Comparison of ENCODE assay signal across 1 cellular context in the genomic region with DNA sequence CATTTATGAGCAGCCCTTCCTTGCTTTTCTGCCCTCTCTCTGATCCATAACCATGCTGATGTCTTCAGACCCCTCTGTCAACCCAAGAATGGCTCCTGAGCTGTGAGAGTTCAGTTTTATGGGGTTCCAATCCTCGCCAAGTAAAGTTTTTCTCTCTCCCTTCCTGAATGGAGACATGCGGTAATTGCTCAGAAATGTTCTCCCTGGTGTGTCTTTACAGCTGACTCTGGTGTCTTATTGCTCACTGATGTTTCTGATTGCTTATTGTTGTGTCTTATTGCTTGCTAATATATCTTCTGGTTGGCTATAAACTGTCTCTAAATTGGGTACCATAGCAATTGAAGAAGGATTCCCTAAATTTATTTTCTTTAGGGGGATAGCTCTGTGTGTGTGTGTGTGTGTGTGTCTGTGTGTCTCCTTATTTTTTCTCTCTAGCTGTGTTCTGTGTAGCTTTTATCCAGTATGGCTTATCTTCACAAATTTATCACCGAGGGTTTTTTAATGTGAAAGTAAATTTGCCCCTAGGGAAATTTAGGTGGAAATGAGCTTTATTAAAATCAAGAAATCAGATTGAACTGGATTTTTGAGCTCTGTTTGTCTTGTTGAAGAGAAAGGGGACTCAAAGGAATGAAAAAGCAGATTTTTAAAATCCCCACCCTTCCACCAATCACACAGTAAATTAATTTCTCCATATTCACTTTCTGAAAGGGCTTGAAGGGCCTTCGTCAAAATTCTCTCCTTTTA.
TF ChIP-seq lines count a peak whose summit lies in the region.

No MANE protein-coding gene starts in this region.

TF ChIP-seq in SK-N-SH treated with all-trans-retinoic acid at 6 μM for 48 hours, 23 proteins besides CTCF, POLR2A, EP300 and RAD21 (continued from another document):
- TF ChIP-seq, protein P1, sequence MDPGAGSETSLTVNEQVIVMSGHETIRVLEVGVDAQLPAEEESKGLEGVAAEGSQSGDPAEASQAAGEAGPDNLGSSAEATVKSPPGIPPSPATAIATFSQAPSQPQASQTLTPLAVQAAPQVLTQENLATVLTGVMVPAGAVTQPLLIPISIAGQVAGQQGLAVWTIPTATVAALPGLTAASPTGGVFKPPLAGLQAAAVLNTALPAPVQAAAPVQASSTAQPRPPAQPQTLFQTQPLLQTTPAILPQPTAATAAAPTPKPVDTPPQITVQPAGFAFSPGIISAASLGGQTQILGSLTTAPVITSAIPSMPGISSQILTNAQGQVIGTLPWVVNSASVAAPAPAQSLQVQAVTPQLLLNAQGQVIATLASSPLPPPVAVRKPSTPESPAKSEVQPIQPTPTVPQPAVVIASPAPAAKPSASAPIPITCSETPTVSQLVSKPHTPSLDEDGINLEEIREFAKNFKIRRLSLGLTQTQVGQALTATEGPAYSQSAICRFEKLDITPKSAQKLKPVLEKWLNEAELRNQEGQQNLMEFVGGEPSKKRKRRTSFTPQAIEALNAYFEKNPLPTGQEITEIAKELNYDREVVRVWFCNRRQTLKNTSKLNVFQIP (CRISPR knock-in tag; IDR thresholded peaks at IDR 0.05; ENCODE audit: borderline replicate concordance, low read depth), result no peak
- no peak for TF ChIP-seq SNAI2 (CRISPR knock-in tag; IDR thresholded peaks at IDR 0.05)
- no peak for TF ChIP-seq TCF4 (CRISPR knock-in tag; IDR thresholded peaks at IDR 0.05; ENCODE audit: borderline replicate concordance)
- TF ChIP-seq ZFP3 (CRISPR knock-in tag; IDR thresholded peaks at IDR 0.05), result no peak
- no peak for TF ChIP-seq ISL1 (CRISPR knock-in tag; IDR thresholded peaks at IDR 0.05)
- TF ChIP-seq ESRRG (CRISPR knock-in tag; IDR thresholded peaks at IDR 0.05), result no peak
- TF ChIP-seq, protein P2, sequence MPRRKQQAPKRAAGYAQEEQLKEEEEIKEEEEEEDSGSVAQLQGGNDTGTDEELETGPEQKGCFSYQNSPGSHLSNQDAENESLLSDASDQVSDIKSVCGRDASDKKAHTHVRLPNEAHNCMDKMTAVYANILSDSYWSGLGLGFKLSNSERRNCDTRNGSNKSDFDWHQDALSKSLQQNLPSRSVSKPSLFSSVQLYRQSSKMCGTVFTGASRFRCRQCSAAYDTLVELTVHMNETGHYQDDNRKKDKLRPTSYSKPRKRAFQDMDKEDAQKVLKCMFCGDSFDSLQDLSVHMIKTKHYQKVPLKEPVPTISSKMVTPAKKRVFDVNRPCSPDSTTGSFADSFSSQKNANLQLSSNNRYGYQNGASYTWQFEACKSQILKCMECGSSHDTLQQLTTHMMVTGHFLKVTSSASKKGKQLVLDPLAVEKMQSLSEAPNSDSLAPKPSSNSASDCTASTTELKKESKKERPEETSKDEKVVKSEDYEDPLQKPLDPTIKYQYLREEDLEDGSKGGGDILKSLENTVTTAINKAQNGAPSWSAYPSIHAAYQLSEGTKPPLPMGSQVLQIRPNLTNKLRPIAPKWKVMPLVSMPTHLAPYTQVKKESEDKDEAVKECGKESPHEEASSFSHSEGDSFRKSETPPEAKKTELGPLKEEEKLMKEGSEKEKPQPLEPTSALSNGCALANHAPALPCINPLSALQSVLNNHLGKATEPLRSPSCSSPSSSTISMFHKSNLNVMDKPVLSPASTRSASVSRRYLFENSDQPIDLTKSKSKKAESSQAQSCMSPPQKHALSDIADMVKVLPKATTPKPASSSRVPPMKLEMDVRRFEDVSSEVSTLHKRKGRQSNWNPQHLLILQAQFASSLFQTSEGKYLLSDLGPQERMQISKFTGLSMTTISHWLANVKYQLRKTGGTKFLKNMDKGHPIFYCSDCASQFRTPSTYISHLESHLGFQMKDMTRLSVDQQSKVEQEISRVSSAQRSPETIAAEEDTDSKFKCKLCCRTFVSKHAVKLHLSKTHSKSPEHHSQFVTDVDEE (CRISPR knock-in tag; IDR thresholded peaks at IDR 0.05), result no peak
- TF ChIP-seq, protein P3, sequence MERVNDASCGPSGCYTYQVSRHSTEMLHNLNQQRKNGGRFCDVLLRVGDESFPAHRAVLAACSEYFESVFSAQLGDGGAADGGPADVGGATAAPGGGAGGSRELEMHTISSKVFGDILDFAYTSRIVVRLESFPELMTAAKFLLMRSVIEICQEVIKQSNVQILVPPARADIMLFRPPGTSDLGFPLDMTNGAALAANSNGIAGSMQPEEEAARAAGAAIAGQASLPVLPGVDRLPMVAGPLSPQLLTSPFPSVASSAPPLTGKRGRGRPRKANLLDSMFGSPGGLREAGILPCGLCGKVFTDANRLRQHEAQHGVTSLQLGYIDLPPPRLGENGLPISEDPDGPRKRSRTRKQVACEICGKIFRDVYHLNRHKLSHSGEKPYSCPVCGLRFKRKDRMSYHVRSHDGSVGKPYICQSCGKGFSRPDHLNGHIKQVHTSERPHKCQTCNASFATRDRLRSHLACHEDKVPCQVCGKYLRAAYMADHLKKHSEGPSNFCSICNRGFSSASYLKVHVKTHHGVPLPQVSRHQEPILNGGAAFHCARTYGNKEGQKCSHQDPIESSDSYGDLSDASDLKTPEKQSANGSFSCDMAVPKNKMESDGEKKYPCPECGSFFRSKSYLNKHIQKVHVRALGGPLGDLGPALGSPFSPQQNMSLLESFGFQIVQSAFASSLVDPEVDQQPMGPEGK (CRISPR knock-in tag; IDR thresholded peaks at IDR 0.05; ENCODE audit: borderline replicate concordance), result no peak
